In the genomic region with DNA sequence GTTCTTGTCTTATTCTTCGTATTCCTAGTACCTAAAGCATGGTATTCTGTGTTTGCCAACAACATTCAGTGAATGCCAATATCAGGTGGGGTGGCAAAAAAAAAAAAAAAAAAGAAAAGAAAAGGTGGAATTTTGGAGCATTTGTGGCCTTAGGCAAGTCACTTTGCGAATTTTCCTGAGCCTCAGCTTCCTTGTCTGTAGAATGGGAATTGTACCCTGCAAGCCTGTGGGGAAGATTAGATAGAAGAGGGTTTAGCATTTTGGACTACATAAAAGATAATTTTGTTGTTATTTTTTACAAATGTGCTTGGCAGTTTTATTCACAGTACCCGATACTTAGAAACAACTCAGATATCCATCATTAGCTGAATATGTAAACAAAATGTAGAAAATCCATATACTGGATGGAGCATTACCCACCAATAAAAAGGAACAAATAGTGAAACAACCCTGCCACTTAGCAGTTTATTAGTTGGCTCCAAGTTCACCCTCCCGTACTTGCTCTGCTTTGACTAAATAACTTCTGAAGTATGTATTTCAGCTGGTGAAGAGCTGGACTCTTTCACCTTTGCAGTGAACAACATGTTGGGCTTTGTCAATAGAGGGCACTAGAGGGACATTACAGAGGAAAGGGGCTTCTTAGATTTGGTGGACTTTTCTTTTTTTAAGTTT, we compare ENCODE assay signal across 8 cellular contexts.
DNase-seq lines count a peak whose midpoint lies in the region; ATAC-seq and TF ChIP-seq lines count a peak whose summit lies in the region.

No MANE protein-coding gene starts in this region.

- peaks cover 100% of the 10 kb centered on the region for H4K20me1 ChIP-seq in BLaER1

- no peaks in the 10 kb centered on the region for H3K9me3 Mint-ChIP-seq in nephron progenitor cell

- H3K4me3 ChIP-seq in BLaER1 = no peak overlapping the region
- H3K4me3 ChIP-seq in epithelial cell of esophagus (ENCODE audit: low read length) = no peak overlapping the region

- H3K27me3 ChIP-seq in BLaER1 = no peaks in the 10 kb centered on the region

- H3K4me2 ChIP-seq in BLaER1 = peak overlapping the region; percentile 11; the same call in 1 of the 2 replicates

- H3K9ac ChIP-seq in BLaER1 = 0 out of 2 replicates have a peak overlapping the region, but pooled peaks have one; percentile 9

- peak; percentile 47 for DNase-seq in RPMI8226
- DNase-seq in epithelial cell of esophagus (ENCODE audit: low read depth) = peak; percentile 45
- DNase-seq in nephron progenitor cell = no peak
- no peak for DNase-seq in NK-92 treated with Interleukin-12 subunit alpha and Interleukin-12 subunit beta, amount 100 ng/mL, for 24 hours (lab: John Stamatoyannopoulos, UW)

- peaks cover 73% of the 10 kb centered on the region for H3K36me3 ChIP-seq in BLaER1

- no peak overlapping the region for H3K27ac ChIP-seq in BLaER1

- no peaks in the 10 kb centered on the region for H3K9me3 ChIP-seq in BLaER1

- H3K36me3 Mint-ChIP-seq in nephron progenitor cell (ENCODE audit: low read depth) = peaks cover 32% of the 10 kb centered on the region

- H3K4me3 Mint-ChIP-seq in nephron progenitor cell = no peak overlapping the region

- H3K4me1 ChIP-seq in BLaER1 = peaks cover 82% of the 10 kb centered on the region

- peak; percentile 31 for ATAC-seq in GM18867 (IDR thresholded peaks at IDR 0.05; ENCODE audit: unreplicated experiment)
- ATAC-seq in GM21526 (IDR thresholded peaks at IDR 0.05; ENCODE audit: low FRiP score, unreplicated experiment) = no peak
- ATAC-seq in HG03039 (IDR thresholded peaks at IDR 0.05; ENCODE audit: unreplicated experiment) = no peak

- H3K27ac Mint-ChIP-seq in nephron progenitor cell = no peak overlapping the region

- H3K27me3 Mint-ChIP-seq in nephron progenitor cell (ENCODE audit: low read depth, poor library complexity) = peaks cover 2% of the 10 kb centered on the region

- H3K4me1 Mint-ChIP-seq in nephron progenitor cell = no peaks in the 10 kb centered on the region

- peak; percentile 57 for TF ChIP-seq CTCF in epithelial cell of esophagus (IDR thresholded peaks at IDR 0.05; ENCODE audit: insufficient read depth, low read depth, low read length, missing control alignments)
- TF ChIP-seq CTCF in nephron progenitor cell (IDR thresholded peaks at IDR 0.05) = peak; percentile 54

Comparison
In these comparisons a context has a peak if more than half of its experiments do, and no peak if none do; other contexts are left out.
1. DNase-seq: peak in RPMI8226 (single experiment) and epithelial cell of esophagus (single experiment); none in nephron progenitor cell (single experiment) and NK-92 treated with Interleukin-12 subunit alpha and Interleukin-12 subunit beta, amount 100 ng/mL, for 24 hours (single experiment).